ENCODE assay signal across 8 cellular contexts in the genomic region with DNA sequence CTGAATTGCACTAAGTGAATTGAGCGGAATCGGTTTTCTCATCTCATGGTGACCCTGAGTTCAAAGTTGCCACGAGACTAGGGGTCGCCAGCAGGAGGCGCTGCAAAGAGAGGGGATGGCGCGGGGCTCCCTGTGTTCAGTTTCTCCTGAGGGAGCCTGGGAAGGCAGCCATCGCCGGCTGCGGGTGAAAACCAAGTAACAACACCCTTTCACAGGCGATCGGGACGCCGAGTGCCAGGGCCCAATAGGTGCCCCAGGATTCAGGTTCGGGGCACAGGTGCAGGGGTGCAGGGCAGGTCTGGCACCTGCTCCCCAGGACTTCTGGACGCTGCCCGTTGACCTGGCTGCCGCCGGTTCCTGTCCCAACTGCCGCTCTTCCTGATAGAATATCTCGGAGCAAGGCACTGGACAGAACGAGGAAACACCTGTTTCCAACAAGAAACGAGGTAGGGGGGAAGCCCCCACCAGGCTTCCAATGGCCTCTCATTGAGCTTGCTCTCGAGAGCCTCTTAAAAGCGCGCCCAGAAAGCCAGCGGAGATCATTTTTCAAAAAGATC. TPM values are rescaled to one million over a fixed set of nuclear protein-coding genes. Genes with fewer than 3 reads are reported as not detected.
DNase-seq lines count a peak whose midpoint lies in the region; TF ChIP-seq lines count a peak whose summit lies in the region.

No MANE protein-coding gene starts in this region.

- H3K27ac ChIP-seq in SU-DHL-6 (ENCODE audit: low read depth, low read length): no peak overlapping the region
- no peak overlapping the region for H3K27ac ChIP-seq in trophoblast cell (ENCODE audit: low read depth, low read length)

- no peak overlapping the region for H2BK12ac ChIP-seq in trophoblast cell (ENCODE audit: low read length)

- no peak overlapping the region for H2BK120ac ChIP-seq in trophoblast cell (ENCODE audit: insufficient read depth, low read length, poor library complexity)

- H3K79me2 ChIP-seq in SU-DHL-6 (ENCODE audit: insufficient read depth, low read length) (no peaks in the 10 kb centered on the region), trophoblast cell (ENCODE audit: control insufficient read depth, insufficient read depth, low read length, poor library complexity) (no peaks in the 10 kb centered on the region)

- no peak overlapping the region for H2BK5ac ChIP-seq in trophoblast cell (ENCODE audit: low read depth, low read length, poor library complexity)

- no peaks in the 10 kb centered on the region for H3K9me2 ChIP-seq in SU-DHL-6 (replicated peaks; ENCODE audit: insufficient read depth, low read length)

- no peak overlapping the region for H3K9ac ChIP-seq in SU-DHL-6 (ENCODE audit: low read length)
- no peak overlapping the region for H3K9ac ChIP-seq in trophoblast cell (ENCODE audit: low read length)

- no peak overlapping the region for H4K91ac ChIP-seq in trophoblast cell (ENCODE audit: low read depth, low read length)

- H3K79me1 ChIP-seq in trophoblast cell (ENCODE audit: low read length): no peaks in the 10 kb centered on the region

- H4K20me1 ChIP-seq in SU-DHL-6 (ENCODE audit: low read depth, low read length): no peaks in the 10 kb centered on the region

- H3K9me3 ChIP-seq in SU-DHL-6 (ENCODE audit: insufficient read depth, low read length) (no peaks in the 10 kb centered on the region), trophoblast cell (ENCODE audit: insufficient read depth, low read depth, low read length) (no peaks in the 10 kb centered on the region)

- H3K36me3 ChIP-seq in SU-DHL-6 (ENCODE audit: low read length) (no peaks in the 10 kb centered on the region), trophoblast cell (ENCODE audit: control insufficient read depth in 1 of 2, insufficient read depth in 2 of 2, low read length in 2 of 2) (no peaks in the 10 kb centered on the region)

- H3K4ac ChIP-seq in trophoblast cell (ENCODE audit: low read depth, low read length): no peak overlapping the region

- no peak overlapping the region for H2AFZ ChIP-seq in SU-DHL-6 (ENCODE audit: low read depth, low read length, severe bottlenecking)
- no peak overlapping the region for H2AFZ ChIP-seq in trophoblast cell (ENCODE audit: insufficient read depth, low read length, poor library complexity)

- no peak overlapping the region for H3K23ac ChIP-seq in trophoblast cell (ENCODE audit: low read length)

- H3K14ac ChIP-seq in trophoblast cell (ENCODE audit: low read length): no peak overlapping the region

- H3K18ac ChIP-seq in trophoblast cell (ENCODE audit: low read length): no peak overlapping the region

- H4K12ac ChIP-seq in trophoblast cell (ENCODE audit: low read depth, low read length): no peak overlapping the region

- H2AK5ac ChIP-seq in trophoblast cell (ENCODE audit: low read length): no peak overlapping the region

- H3F3A ChIP-seq in SU-DHL-6 (ENCODE audit: insufficient read depth): no peaks in the 10 kb centered on the region

- DNase-seq in DMS53 treated with DMSO at 0.1 percent for 48 hours (lab: John Stamatoyannopoulos, UW; ENCODE audit: unreplicated experiment): peak; percentile 11
- DNase-seq in fibroblast of the aortic adventitia (ENCODE audit: low read depth): no peak
- no peak for DNase-seq in trophoblast cell
- DNase-seq in DMS114 treated with DMSO at 0.1 percent for 48 hours (lab: John Stamatoyannopoulos, UW; ENCODE audit: unreplicated experiment): no peak
- DNase-seq in OCI-M2 (lab: John Stamatoyannopoulos, UW; ENCODE audit: unreplicated experiment): no peak
- DNase-seq in NCI-H774 (lab: John Stamatoyannopoulos, UW): no peak
- no peak for DNase-seq in LoVo (ENCODE audit: low spot score)

- TF ChIP-seq CTCF in SU-DHL-6 (IDR thresholded peaks at IDR 0.05; ENCODE audit: insufficient read depth, low read length, poor library complexity, severe bottlenecking) (no peak), fibroblast of the aortic adventitia (IDR thresholded peaks at IDR 0.05; ENCODE audit: insufficient read depth, low read length) (peak; percentile 34)

- no peak overlapping the region for H4K8ac ChIP-seq in trophoblast cell (ENCODE audit: low read depth, low read length)

- H3K4me3 ChIP-seq in SU-DHL-6 (ENCODE audit: insufficient read depth, low read length, poor library complexity, severe bottlenecking) (no peak overlapping the region), fibroblast of the aortic adventitia (ENCODE audit: low read depth, low read length) (peak overlapping the region; percentile 60), trophoblast cell (ENCODE audit: low read depth, low read length) (no peak overlapping the region)

- H3K27me3 ChIP-seq in SU-DHL-6 (ENCODE audit: low read length): no peaks in the 10 kb centered on the region
- H3K27me3 ChIP-seq in trophoblast cell (ENCODE audit: insufficient read depth, low read length): peaks cover 24% of the 10 kb centered on the region

- no CpG with 5 or more reads among the region's 27 CpGs for WGBS in trophoblast cell (ENCODE audit: extremely low coverage, insufficient coverage, insufficient read length)

- H3K4me1 ChIP-seq in trophoblast cell (ENCODE audit: control insufficient read depth in 1 of 2, insufficient read depth in 2 of 2, low read length in 2 of 2): peaks cover 8 to 9% of the 10 kb centered on the region in 2 experiments

- H3K4me2 ChIP-seq in SU-DHL-6 (ENCODE audit: low read depth, low read length, poor library complexity, severe bottlenecking): peak overlapping the region; percentile 21
- H3K4me2 ChIP-seq in trophoblast cell (ENCODE audit: low read length): peak overlapping the region; percentile 36

RNA-seq across cellular contexts. Expression of gene FGF16, which starts 1.1 kb away (rescaled TPM):
- total RNA-seq in fibroblast of the aortic adventitia (ENCODE audit: low replicate concordance): 1.8 and 5.9 TPM in 2 replicates
- 0.04 TPM in 1 of 2 replicates, not detected in the other for polyA plus RNA-seq in trophoblast cell (2013)
